Comparison of ENCODE assay signal across 22 cellular contexts in the genomic region with DNA sequence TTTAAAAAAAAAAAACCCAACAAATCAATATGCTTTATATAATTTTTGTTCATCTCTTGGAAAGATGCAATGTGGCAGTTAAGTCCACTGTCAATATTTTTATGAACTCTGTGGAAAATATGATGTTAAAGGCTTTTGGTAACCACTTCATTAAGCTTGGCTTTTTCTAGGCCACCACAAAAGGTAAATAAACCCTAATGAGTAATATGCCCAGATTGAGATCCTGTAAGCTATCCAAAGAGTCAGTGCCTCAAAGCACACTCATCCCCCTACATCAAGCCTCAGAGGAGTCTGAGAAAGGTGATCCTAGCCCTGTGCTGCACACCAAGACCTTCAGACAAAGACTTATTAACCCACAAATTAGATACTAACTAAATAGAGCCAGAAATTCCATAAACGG.
DNase-seq lines count a peak whose midpoint lies in the region; ATAC-seq lines count a peak whose summit lies in the region.
"Had no signal": no experiment of that assay in that cellular context is flagged by ENCODE, and none has a peak within 500 bp of the region (broad histone marks: within the 10 kb centered on the region; RNA-seq: fewer than 3 reads in every experiment).

No MANE protein-coding gene starts in this region.

- intact Hi-C loops in left colon (cut with DNase I, micrococcal nuclease): no loop called here

- no peak for ATAC-seq in left colon
- ATAC-seq: activated naive CD8-positive, alpha-beta T cell treated with anti-CD3 and anti-CD28 coated beads, Interleukin-2, amount 50 U/mL, for 24 hours; left lobe of liver; psoas muscle; stimulated activated naive CD8-positive, alpha-beta T cell treated with anti-CD3 and anti-CD28 coated beads, Interleukin-15, amount 100 ng/mL, for 72 hours; T-helper 17 cell had no signal

- DNase-seq in AG20443 (ENCODE audit: low spot score) (peak; percentile 55), LHCN-M2 (ENCODE audit: low read depth) (peak; percentile 74), fibroblast of gingiva (ENCODE audit: low read depth) (peak; percentile 60), non-pigmented ciliary epithelial cell (ENCODE audit: low read depth) (peak; percentile 40), KBM-7 (no peak), G401 (ENCODE audit: low spot score) (no peak), left colon (no peak), NCI-H1694 (lab: John Stamatoyannopoulos, UW) (no peak)
- DNase-seq: activated CD4-positive, alpha-beta T cell treated with anti-CD3 and anti-CD28 coated beads, Interleukin-2, amount 10 ng/mL, durations not matched to agents 24 days and 14 days; activated naive CD8-positive, alpha-beta T cell treated with anti-CD3 and anti-CD28 coated beads, Interleukin-2, amount 50 U/mL, for 24 hours; Caco-2; caudate nucleus; dorsolateral prefrontal cortex; NCI-H187 treated with DMSO at 0.1 percent for 48 hours; NCI-H345; nephron progenitor cell; PC-9; psoas muscle; stimulated activated CD4-positive, alpha-beta T cell treated with anti-CD3 and anti-CD28 coated beads, Interleukin-4, amount 100 ng/mL, for 24 hours; stimulated activated naive CD8-positive, alpha-beta T cell treated with anti-CD3 and anti-CD28 coated beads, Interleukin-15, amount 100 ng/mL, for 72 hours; T-helper 17 cell had no signal

- in situ Hi-C loops in KBM-7 (cut with MboI; ENCODE audit: low pct_unique_long_range_greater_than_20kb, low sequenced_read_pairs) (no loop called here), G401 (cut with HindIII; ENCODE audit: low sequenced_read_pairs) (no loop called here)

Comparison
In these comparisons a context has a peak if more than half of its experiments do, and no peak if none do; other contexts are left out.
1. DNase-seq: peak in AG20443 (single experiment), LHCN-M2 (single experiment), fibroblast of gingiva (single experiment) and non-pigmented ciliary epithelial cell (single experiment); none in KBM-7 (single experiment), G401 (single experiment), left colon (0 of 2) and NCI-H1694 (single experiment).